Comparison of ENCODE assay signal across 7 cellular contexts in genomic region chr1:204763773-204764427, GRCh38.
A peak's percentile ranks its signal among the peaks of the same experiment; 100 is the strongest.
DNase-seq lines count a peak whose midpoint lies in the region; ATAC-seq and TF ChIP-seq lines count a peak whose summit lies in the region.

No MANE protein-coding gene starts in this region.

- in situ Hi-C loops in GM13976 (cut with MboI; ENCODE audit: low sequenced_read_pairs, unreplicated experiment), result no loop called here

- ATAC-seq in HG03196 (IDR thresholded peaks at IDR 0.05; ENCODE audit: unreplicated experiment) (peak; percentile 73), right lobe of liver (peak; percentile 88 to 100 (median 93))

- H3K27me3 Mint-ChIP-seq in activated CD4-positive, alpha-beta T cell treated with anti-CD3 and anti-CD28 coated beads, Interleukin-2, amount 10 ng/mL, durations not matched to agents 24 days and 14 days, result peaks cover 40% of the 10 kb centered on the region

- H3K4me1 Mint-ChIP-seq in activated CD4-positive, alpha-beta T cell treated with anti-CD3 and anti-CD28 coated beads, Interleukin-2, amount 10 ng/mL, durations not matched to agents 24 days and 14 days, result peaks cover 9% of the 10 kb centered on the region

- no peaks in the 10 kb centered on the region for H3K4me1 ChIP-seq in right lobe of liver

- peak; percentile 81 for DNase-seq in GM13976 (ENCODE audit: low spot score)
- peak; percentile 27 for DNase-seq in NCI-H524 treated with DMSO at 0.1 percent for 48 hours (lab: John Stamatoyannopoulos, UW)
- DNase-seq in activated CD4-positive, alpha-beta T cell treated with anti-CD3 and anti-CD28 coated beads, Interleukin-2, amount 10 ng/mL, durations not matched to agents 24 days and 14 days, result peak; percentile 93
- DNase-seq in coronary artery (ENCODE audit: low spot score), result peak; percentile 74
- peak; percentile 58 to 84 (median 75) for DNase-seq in right lobe of liver
- peak; percentile 32 to 49 (median 43) for DNase-seq in stimulated activated CD4-positive, alpha-beta T cell treated with anti-CD3 and anti-CD28 coated beads, TNF-alpha, amount 100 ng/mL, for 4 hours (ENCODE audit: low read depth in 3 of 3)

- peaks cover 0 to 4% of the 10 kb centered on the region in 2 donors for H3K27me3 ChIP-seq in right lobe of liver

- H3K4me3 ChIP-seq in coronary artery (no peak overlapping the region), right lobe of liver (no peak overlapping the region)

- H3K9me3 ChIP-seq in right lobe of liver, result no peaks in the 10 kb centered on the region

- intact Hi-C loops in activated CD4-positive, alpha-beta T cell treated with anti-CD3 and anti-CD28 coated beads, Interleukin-2, amount 10 ng/mL, durations not matched to agents 24 days and 14 days (cut with micrococcal nuclease), result loop anchor here (1.0 kb wide), 2 partner anchors 17 to 198 kb away; no protein-coding TSS in a partner anchor
- intact Hi-C loops in right lobe of liver (cut with DNase I), result loop anchor here in 1 of 2 donors (10.0 kb wide), 1 partner anchor 199 kb away; no protein-coding TSS in a partner anchor

- no peak overlapping the region for H3K27ac Mint-ChIP-seq in activated CD4-positive, alpha-beta T cell treated with anti-CD3 and anti-CD28 coated beads, Interleukin-2, amount 10 ng/mL, durations not matched to agents 24 days and 14 days

- H3K36me3 Mint-ChIP-seq in activated CD4-positive, alpha-beta T cell treated with anti-CD3 and anti-CD28 coated beads, Interleukin-2, amount 10 ng/mL, durations not matched to agents 24 days and 14 days (ENCODE audit: low read depth), result no peaks in the 10 kb centered on the region

- TF ChIP-seq POLR2A in right lobe of liver (IDR thresholded peaks at IDR 0.05), result no peak

- no peak overlapping the region for H3K27ac ChIP-seq in coronary artery
- no peak overlapping the region for H3K27ac ChIP-seq in right lobe of liver

- no peaks in the 10 kb centered on the region for H3K36me3 ChIP-seq in right lobe of liver

- peak; percentile 68 for TF ChIP-seq CTCF in GM13976 (IDR thresholded peaks at IDR 0.05; ENCODE audit: borderline replicate concordance, control extremely low read depth, extremely low read depth, insufficient read depth, missing control alignments)
- peak; percentile 29 for TF ChIP-seq CTCF in coronary artery (IDR thresholded peaks at IDR 0.05)
- TF ChIP-seq CTCF in right lobe of liver (IDR thresholded peaks at IDR 0.05), result peak; percentile 57 to 87 (median 74)

- WGBS in right lobe of liver (ENCODE audit: insufficient coverage, low coverage, low lambda C conversion rate, missing lambda C conversion rate), result 16% methylated on average over 7 of the region's 18 CpGs

- H3K4me3 Mint-ChIP-seq in activated CD4-positive, alpha-beta T cell treated with anti-CD3 and anti-CD28 coated beads, Interleukin-2, amount 10 ng/mL, durations not matched to agents 24 days and 14 days, result peak overlapping the region; percentile 63

- no peaks in the 10 kb centered on the region for H3K9me3 Mint-ChIP-seq in activated CD4-positive, alpha-beta T cell treated with anti-CD3 and anti-CD28 coated beads, Interleukin-2, amount 10 ng/mL, durations not matched to agents 24 days and 14 days

Comparison
In these comparisons a context has a peak if more than half of its experiments do, and no peak if none do; other contexts are left out.
1. DNase-seq: peak in every context shown above with its lines; median percentile 93 in activated CD4-positive, alpha-beta T cell treated with anti-CD3 and anti-CD28 coated beads, Interleukin-2, amount 10 ng/mL, durations not matched to agents 24 days and 14 days; 81 in GM13976; 75 in right lobe of liver; 74 in coronary artery; 43 in stimulated activated CD4-positive, alpha-beta T cell treated with anti-CD3 and anti-CD28 coated beads, TNF-alpha, amount 100 ng/mL, for 4 hours; 27 in NCI-H524 treated with DMSO at 0.1 percent for 48 hours.